17 cellular contexts compared by ENCODE assay signal in the genomic region with DNA sequence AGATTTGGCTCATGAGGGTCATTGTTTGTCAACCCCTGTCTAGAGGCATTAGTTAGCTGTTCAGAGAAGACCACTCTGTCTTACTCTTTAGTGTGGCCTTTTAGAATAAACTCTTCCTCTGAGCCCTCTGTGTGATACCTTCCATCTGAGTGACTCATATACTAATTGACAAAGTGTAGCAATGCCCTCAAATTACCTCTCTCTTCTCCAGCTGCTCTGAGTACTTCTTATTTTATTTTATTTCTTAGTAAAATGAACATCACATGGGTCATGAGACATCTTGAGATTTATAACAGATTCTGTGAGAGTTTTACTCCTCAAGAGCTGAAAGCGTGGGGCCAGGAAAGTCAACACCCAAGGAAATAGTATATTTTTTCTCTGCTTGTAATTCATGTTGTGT.
DNase-seq lines count a peak whose midpoint lies in the region; ATAC-seq and TF ChIP-seq lines count a peak whose summit lies in the region.
"Had no signal": no experiment of that assay in that cellular context is flagged by ENCODE, and none has a peak within 500 bp of the region (broad histone marks: within the 10 kb centered on the region; RNA-seq: fewer than 3 reads in every experiment).

No MANE protein-coding gene starts in this region.

- ATAC-seq in heart right ventricle (peak in 6 of 8 donors; percentile 39 to 74 (median 54)), SK-N-SH treated with all-trans-retinoic acid at 6 μM for 48 hours (peak; percentile 97)
- ATAC-seq: Right ventricle myocardium inferior had no signal

- H3K36me3 ChIP-seq in heart right ventricle (peaks cover 0 to 82% (median 8%) of the 10 kb centered on the region in 9 donors), left ventricle myocardium inferior (peaks cover 49% of the 10 kb centered on the region), vagina (peaks cover 0 to 15% of the 10 kb centered on the region in 2 donors)
- H3K36me3 ChIP-seq: cardiac muscle cell, ovary, thyroid gland had no signal

- intact Hi-C loops in heart right ventricle (cut with DNase I) (loop anchor here in 1 of 10 donors (10.0 kb wide), 1 partner anchor 138 kb away; a partner anchor contains a TSS), left ventricle myocardium inferior (cut with micrococcal nuclease) (no loop called here), vagina (cut with DNase I) (no loop called here)

- 84 to 89% methylated on average over 1 of the region's 1 CpG for WGBS in heart right ventricle, 2 donors

- H3K9me3 ChIP-seq in heart right ventricle (no peaks in the 10 kb centered on the region), left ventricle myocardium inferior (replicated peaks) (no peaks in the 10 kb centered on the region), vagina (no peaks in the 10 kb centered on the region)
- H3K9me3 ChIP-seq: ovary, thyroid gland had no signal

- H3K27ac ChIP-seq in heart right ventricle (no peak overlapping the region), left ventricle myocardium inferior (replicated peaks) (no peak overlapping the region), vagina (peak overlapping the region; percentile 39)
- H3K27ac ChIP-seq: cardiac muscle cell, ovary, thyroid gland had no signal

- no peak overlapping the region for H3K4me3 ChIP-seq in heart right ventricle
- no peak overlapping the region for H3K4me3 ChIP-seq in left ventricle myocardium inferior
- no peak overlapping the region for H3K4me3 ChIP-seq in fibroblast of villous mesenchyme (ENCODE audit: low read depth, low read length)
- no peak overlapping the region for H3K4me3 ChIP-seq in vagina
- H3K4me3 ChIP-seq: cardiac muscle cell, ovary, thyroid gland had no signal

- H3K27me3 ChIP-seq in heart right ventricle (no peaks in the 10 kb centered on the region), left ventricle myocardium inferior (ENCODE audit: low read depth) (no peaks in the 10 kb centered on the region), vagina (no peaks in the 10 kb centered on the region)
- H3K27me3 ChIP-seq: cardiac muscle cell, ovary, thyroid gland had no signal

- no peak for TF ChIP-seq CTCF in heart right ventricle (IDR thresholded peaks at IDR 0.05)
- no peak for TF ChIP-seq CTCF in left ventricle myocardium inferior (IDR thresholded peaks at IDR 0.05; ENCODE audit: borderline replicate concordance)
- TF ChIP-seq CTCF in fibroblast of villous mesenchyme (IDR thresholded peaks at IDR 0.05; ENCODE audit: insufficient read depth, low read depth, low read length), result no peak
- no peak for TF ChIP-seq CTCF in vagina (IDR thresholded peaks at IDR 0.05)

- DNase-seq in heart right ventricle, result no peak
- no peak for DNase-seq in left ventricle myocardium inferior
- peak; percentile 77 for DNase-seq in fibroblast of villous mesenchyme (ENCODE audit: low read depth)
- no peak for DNase-seq in vagina (ENCODE audit: extremely low spot score in 2 of 2)
- no peak for DNase-seq in effector CD4-positive, alpha-beta T cell
- no peak for DNase-seq in stimulated activated CD4-positive, alpha-beta T cell treated with anti-CD3 and anti-CD28 coated beads, Interleukin-4, amount 100 ng/mL, for 1 hour
- DNase-seq in GM19240 (ENCODE audit: insufficient read length, low spot score), result no peak
- DNase-seq: activated CD4-positive, alpha-beta T cell treated with anti-CD3 and anti-CD28 coated beads, Interleukin-2, amount 50 U/mL, for 4 hours; AML-193; DMS153; NCI-H510A treated with DMSO at 0.1 percent for 48 hours; ovary; T1000; thyroid gland had no signal

- TF ChIP-seq POLR2A in vagina (IDR thresholded peaks at IDR 0.05), result no peak

- peaks cover 0 to 29% (median 11%) of the 10 kb centered on the region in 9 donors for H3K4me1 ChIP-seq in heart right ventricle
- H3K4me1 ChIP-seq in left ventricle myocardium inferior, result peaks cover 37% of the 10 kb centered on the region
- peaks cover 43% of the 10 kb centered on the region for H3K4me1 ChIP-seq in vagina
- H3K4me1 ChIP-seq: thyroid gland had no signal

TF ChIP-seq in SK-N-SH treated with all-trans-retinoic acid at 6 μM for 48 hours, 23 proteins besides CTCF, POLR2A, EP300 and RAD21:
- TF ChIP-seq ZC3H10 (CRISPR knock-in tag; IDR thresholded peaks at IDR 0.05) (0 out of 2 replicates have a peak, but pooled peaks have one; percentile 26), ESRRG (CRISPR knock-in tag; IDR thresholded peaks at IDR 0.05) (no peak), ZNF8 (CRISPR knock-in tag; IDR thresholded peaks at IDR 0.05) (no peak)
